Comparison of ENCODE assay signal across 14 cellular contexts in genomic region chr15:88658972-88659931, GRCh38. TPM values are rescaled to one million over a fixed set of nuclear protein-coding genes. Genes with fewer than 3 reads are reported as not detected.
DNase-seq lines count a peak whose midpoint lies in the region; ATAC-seq and TF ChIP-seq lines count a peak whose summit lies in the region.
"Had no signal": no experiment of that assay in that cellular context is flagged by ENCODE, and none has a peak within 500 bp of the region (broad histone marks: within the 10 kb centered on the region; RNA-seq: fewer than 3 reads in every experiment).

No MANE protein-coding gene starts in this region.

- peak; percentile 61 to 62 for ATAC-seq in activated CD4-positive, CD25-positive, alpha-beta regulatory T cell treated with anti-CD3 and anti-CD28 coated beads, Interleukin-2, amount 50 U/mL, for 24 hours
- ATAC-seq in left cardiac atrium, result peak in 1 of 2 donors; percentile 60
- no peak for ATAC-seq in left colon
- ATAC-seq in HG03342 (IDR thresholded peaks at IDR 0.05; ENCODE audit: unreplicated experiment), result no peak
- ATAC-seq: mucosa of descending colon had no signal

- no peaks in the 10 kb centered on the region for H3K36me3 ChIP-seq in adipocyte (ENCODE audit: control insufficient read depth, insufficient read depth, low read length, severe bottlenecking)
- H3K36me3 ChIP-seq in stomach, result peaks cover 0 to 16% (median 6%) of the 10 kb centered on the region in 4 donors
- H3K36me3 ChIP-seq: suprapubic skin had no signal

- DNase-seq in activated CD4-positive, CD25-positive, alpha-beta regulatory T cell (lab: John Stamatoyannopoulos, UW), result no peak
- peak; percentile 55 for DNase-seq in adipocyte (ENCODE audit: low read depth)
- DNase-seq in left cardiac atrium, result peak; percentile 56
- peak; percentile 34 for DNase-seq in stomach
- no peak for DNase-seq in left colon
- DNase-seq in NCI-H187 (lab: John Stamatoyannopoulos, UW), result no peak
- DNase-seq: activated naive CD4-positive, alpha-beta T cell treated with anti-CD3 and anti-CD28 coated beads, Interleukin-2, amount 10 ng/mL, durations not matched to agents 7 days and 5 days; foreskin melanocyte; mucosa of descending colon; NCI-H69 had no signal

- peak overlapping the region; percentile 32 for H3K9ac ChIP-seq in adipocyte (ENCODE audit: low read length)

- TF ChIP-seq CTCF in stomach (IDR thresholded peaks at IDR 0.05), result no peak

- H3K4me3 ChIP-seq in adipocyte (ENCODE audit: low read length) (no peak overlapping the region), stomach (no peak overlapping the region)
- H3K4me3 ChIP-seq: mucosa of descending colon, suprapubic skin had no signal

- TF ChIP-seq POLR2A in stomach (IDR thresholded peaks at IDR 0.05), result no peak

- peak overlapping the region in 2 of 5 donors; percentile 4 to 62 for H3K27ac ChIP-seq in stomach
- H3K27ac ChIP-seq: 22Rv1, suprapubic skin had no signal

- TF ChIP-seq EP300 in stomach (IDR thresholded peaks at IDR 0.05), result no peak

- 56 to 67% (median 61%) methylated on average over 17 to 18 of the region's 18 CpGs for WGBS in stomach, 5 donors

- intact Hi-C loops in left cardiac atrium (cut with DNase I) (loop anchor here in 1 of 2 donors (10.0 kb wide), 1 partner anchor 176 kb away; no protein-coding TSS in a partner anchor), stomach (cut with DNase I; ENCODE audit: low total_unique reads) (no loop called here), left colon (cut with DNase I, micrococcal nuclease) (loop anchor here (5.0 to 10.0 kb wide), 3 partner anchors 163 to 178 kb away; no protein-coding TSS in a partner anchor)

- H3K4me1 ChIP-seq in adipocyte (ENCODE audit: control insufficient read depth, insufficient read depth, low read length), result peaks cover 33% of the 10 kb centered on the region
- peaks cover 0 to 33% (median 19%) of the 10 kb centered on the region in 4 donors for H3K4me1 ChIP-seq in stomach
- H3K4me1 ChIP-seq: suprapubic skin had no signal

- H3K27me3 ChIP-seq in adipocyte (replicated peaks; ENCODE audit: control insufficient read depth, insufficient read depth, low read length), result no peaks in the 10 kb centered on the region
- no peaks in the 10 kb centered on the region for H3K27me3 ChIP-seq in stomach
- H3K27me3 ChIP-seq: suprapubic skin had no signal

- H3K9me3 ChIP-seq in adipocyte (ENCODE audit: control insufficient read depth, low read length) (no peaks in the 10 kb centered on the region), stomach (no peaks in the 10 kb centered on the region)
- H3K9me3 ChIP-seq: mucosa of descending colon, suprapubic skin had no signal

RNA-seq across cellular contexts. Expression of gene ISG20, which starts 20.4 kb away (rescaled TPM):
- total RNA-seq in left cardiac atrium, result 10 to 100 TPM in 1 of 2 donors, 1 to 10 TPM in 1; 4.0 to 10.2 TPM
- total RNA-seq in stomach, result 100 to 1,000 TPM in 1 of 5 donors, 10 to 100 TPM in 4; 15.6 to 104 (median 65.9) TPM
- polyA plus RNA-seq in stomach, result 100 to 1,000 TPM in 1 of 3 donors, 10 to 100 TPM in 2; 51.9 to 137 (median 81.9) TPM
- 10 to 100 TPM; 46.2 to 85.5 TPM for total RNA-seq in left colon

RNA-seq across cellular contexts. Expression of gene AEN, which starts 38.1 kb away (rescaled TPM):
- 10 to 100 TPM in 1 of 2 donors, 1 to 10 TPM in 1; 9.9 to 15.4 TPM for total RNA-seq in left cardiac atrium
- 10 to 100 TPM in 4 of 5 donors, 1 to 10 TPM in 1; 1.8 to 35.3 (median 19.9) TPM for total RNA-seq in stomach
- 10 to 100 TPM in 2 of 3 donors, 1 to 10 TPM in 1; 9.6 to 16.1 (median 12.1) TPM for polyA plus RNA-seq in stomach
- total RNA-seq in left colon, result 10 to 100 TPM; 11.4 to 16.9 TPM

Comparison
In these comparisons a context has a peak if more than half of its experiments do, and no peak if none do; other contexts are left out.
1. ATAC-seq: peak in activated CD4-positive, CD25-positive, alpha-beta regulatory T cell treated with anti-CD3 and anti-CD28 coated beads, Interleukin-2, amount 50 U/mL, for 24 hours (2 of 2); none in left colon (single experiment) and HG03342 (single experiment).
2. DNase-seq: peak in adipocyte (single experiment), left cardiac atrium (single experiment) and stomach (single experiment); none in activated CD4-positive, CD25-positive, alpha-beta regulatory T cell (0 of 4), left colon (0 of 2) and NCI-H187 (0 of 2).